19 cellular contexts compared by ENCODE assay signal in genomic region chr5:133820516-133820915, GRCh38.
A peak's percentile ranks its signal among the peaks of the same experiment; 100 is the strongest.
DNase-seq lines count a peak whose midpoint lies in the region; ATAC-seq, FAIRE-seq and TF ChIP-seq lines count a peak whose summit lies in the region.
"Had no signal": no experiment of that assay in that cellular context is flagged by ENCODE, and none has a peak within 500 bp of the region (broad histone marks: within the 10 kb centered on the region; RNA-seq: fewer than 3 reads in every experiment).

No MANE protein-coding gene starts in this region.

- TF ChIP-seq CTCF in brain (conservative IDR thresholded peaks at IDR 0.05) (no peak), gastrocnemius medialis (IDR thresholded peaks at IDR 0.05 in 4 of 5, conservative IDR thresholded peaks at IDR 0.05 in 1 of 5) (no peak), D721Med (IDR thresholded peaks at IDR 0.05; ENCODE audit: insufficient read depth, missing control alignments) (no peak)

- in situ Hi-C loops in gastrocnemius medialis (cut with MboI; ENCODE audit: low sequenced_read_pairs in 4 of 4) = no loop called here

- DNase-seq in GM19239 (ENCODE audit: insufficient read length, low spot score) = no peak
- peak; percentile 13 for DNase-seq in iris pigment epithelial cell (ENCODE audit: low read depth)
- peak; percentile 64 to 72 for DNase-seq in gastrocnemius medialis
- DNase-seq in D721Med (ENCODE audit: insufficient read length, low spot score) = no peak
- no peak for DNase-seq in cerebellar cortex (ENCODE audit: low spot score)
- no peak for DNase-seq in GM03348 (ENCODE audit: low spot score)
- DNase-seq: activated gamma-delta T cell treated with Interleukin-2 at 50 U/mL for 16 hours; colonic mucosa; COR-L47; NCI-H2081 treated with DMSO at 0.1 percent for 48 hours; NCI-H774; SK-N-SH; stimulated activated naive CD8-positive, alpha-beta T cell treated with anti-CD3 and anti-CD28 coated beads, Interleukin-15, Interleukin-2, amounts not matched to agents 100 U/mL and 50 U/mL, for 24 hours; uterus had no signal

- intact Hi-C loops in gastrocnemius medialis (cut with DNase I; ENCODE audit: low total_unique reads) = loop anchor here (2.0 to 5.0 kb wide), 4 partner anchors 40 to 172 kb away; no protein-coding TSS in a partner anchor

- H3K27me3 Mint-ChIP-seq in brain = peaks cover 14% of the 10 kb centered on the region

- H3K27ac ChIP-seq in gastrocnemius medialis = peak overlapping the region; percentile 81 to 86 (median 83)
- H3K27ac ChIP-seq: colonic mucosa, gastroesophageal sphincter, HL-60, uterus had no signal

- no peaks in the 10 kb centered on the region for H3K9me3 Mint-ChIP-seq in brain

- peaks cover 39 to 44% of the 10 kb centered on the region in 2 donors for H3K4me1 ChIP-seq in gastrocnemius medialis
- H3K4me1 ChIP-seq: colonic mucosa, uterus had no signal

- peak overlapping the region in 1 of 5 experiments; percentile 13 for H3K4me3 Mint-ChIP-seq in brain

- H3K4me3 ChIP-seq in gastrocnemius medialis = no peak overlapping the region
- H3K4me3 ChIP-seq: colonic mucosa, gastroesophageal sphincter, uterus had no signal

- no peaks in the 10 kb centered on the region for H3K36me3 Mint-ChIP-seq in brain

- peak overlapping the region in 3 of 5 experiments; percentile 27 to 75 (median 63) for H3K27ac Mint-ChIP-seq in brain

- H3K9me3 ChIP-seq in gastrocnemius medialis = no peaks in the 10 kb centered on the region
- H3K9me3 ChIP-seq: colonic mucosa, gastroesophageal sphincter, SK-N-SH, uterus had no signal

- peak in 1 of 2 donors; percentile 47 for TF ChIP-seq POLR2A in gastrocnemius medialis (IDR thresholded peaks at IDR 0.05)

- FAIRE-seq in GM19239 (lab: Jason Lieb, UNC) (peak; percentile 80), D721Med (lab: Jason Lieb, UNC) (no peak)
- FAIRE-seq: H54 had no signal

- no peaks in the 10 kb centered on the region for H3K36me3 ChIP-seq in gastrocnemius medialis
- H3K36me3 ChIP-seq: colonic mucosa, gastroesophageal sphincter, uterus had no signal

- ATAC-seq in gastrocnemius medialis = peak; percentile 79 to 82
- ATAC-seq in HG02870 (IDR thresholded peaks at IDR 0.05; ENCODE audit: unreplicated experiment) = no peak
- ATAC-seq: gastroesophageal sphincter; stimulated activated naive CD8-positive, alpha-beta T cell treated with anti-CD3 and anti-CD28 coated beads, Interleukin-15, Interleukin-2, amounts not matched to agents 100 U/mL and 50 U/mL, for 24 hours had no signal

- no peaks in the 10 kb centered on the region for H3K27me3 ChIP-seq in gastrocnemius medialis
- H3K27me3 ChIP-seq: colonic mucosa, uterus had no signal

- peaks cover 51% of the 10 kb centered on the region for H3K4me1 Mint-ChIP-seq in brain

Comparison
In these comparisons a context has a peak if more than half of its experiments do, and no peak if none do; other contexts are left out.
1. DNase-seq: peak in iris pigment epithelial cell (single experiment) and gastrocnemius medialis (2 of 2); none in GM19239 (single experiment), D721Med (single experiment), cerebellar cortex (single experiment) and GM03348 (single experiment).